ENCODE assay signal across 1 cellular context in the genomic region with DNA sequence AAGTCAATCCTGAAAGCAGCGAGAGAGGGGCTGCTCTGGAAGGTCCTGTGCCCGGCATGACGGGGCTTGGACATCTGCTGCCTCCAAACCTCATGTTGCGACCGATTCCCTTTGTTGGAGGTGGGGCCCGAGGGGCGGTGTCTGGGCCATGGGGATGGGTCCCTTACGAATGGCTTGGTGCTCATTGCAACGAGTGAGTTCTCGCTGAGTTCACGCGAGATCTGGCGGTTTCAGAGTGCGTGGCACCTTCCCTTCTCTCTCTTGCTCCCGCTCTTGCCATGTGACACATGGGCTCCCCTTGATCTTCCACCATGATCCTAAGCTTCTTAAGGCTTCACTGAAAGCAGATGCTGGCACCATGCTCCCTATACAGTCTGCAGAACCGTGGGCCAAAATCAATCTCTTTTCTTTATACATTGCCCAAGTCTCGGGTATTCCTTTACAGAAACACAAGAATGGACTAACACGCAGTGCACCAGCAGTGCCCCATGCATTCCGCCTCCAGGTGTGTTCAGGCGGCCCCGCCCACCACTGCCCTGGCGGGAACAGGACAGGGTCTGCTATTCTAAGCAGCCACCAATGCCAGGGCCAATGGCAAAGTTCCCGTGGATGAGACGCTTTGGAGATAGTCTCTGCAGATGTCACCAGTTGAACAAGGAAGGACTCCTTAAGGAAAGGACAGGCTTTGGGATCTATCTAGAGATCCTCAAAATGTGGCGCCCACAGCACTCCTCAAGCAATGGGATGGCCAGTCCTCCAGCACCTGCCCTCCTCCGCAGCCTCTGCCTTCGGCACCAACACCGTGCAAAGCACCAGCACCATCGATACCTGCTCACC.
TF ChIP-seq lines count a peak whose summit lies in the region.

No MANE protein-coding gene starts in this region.

TF ChIP-seq in GM23338, 12 proteins besides CTCF, POLR2A, EP300 and RAD21 (continued from another document):
- TF ChIP-seq, protein P1, sequence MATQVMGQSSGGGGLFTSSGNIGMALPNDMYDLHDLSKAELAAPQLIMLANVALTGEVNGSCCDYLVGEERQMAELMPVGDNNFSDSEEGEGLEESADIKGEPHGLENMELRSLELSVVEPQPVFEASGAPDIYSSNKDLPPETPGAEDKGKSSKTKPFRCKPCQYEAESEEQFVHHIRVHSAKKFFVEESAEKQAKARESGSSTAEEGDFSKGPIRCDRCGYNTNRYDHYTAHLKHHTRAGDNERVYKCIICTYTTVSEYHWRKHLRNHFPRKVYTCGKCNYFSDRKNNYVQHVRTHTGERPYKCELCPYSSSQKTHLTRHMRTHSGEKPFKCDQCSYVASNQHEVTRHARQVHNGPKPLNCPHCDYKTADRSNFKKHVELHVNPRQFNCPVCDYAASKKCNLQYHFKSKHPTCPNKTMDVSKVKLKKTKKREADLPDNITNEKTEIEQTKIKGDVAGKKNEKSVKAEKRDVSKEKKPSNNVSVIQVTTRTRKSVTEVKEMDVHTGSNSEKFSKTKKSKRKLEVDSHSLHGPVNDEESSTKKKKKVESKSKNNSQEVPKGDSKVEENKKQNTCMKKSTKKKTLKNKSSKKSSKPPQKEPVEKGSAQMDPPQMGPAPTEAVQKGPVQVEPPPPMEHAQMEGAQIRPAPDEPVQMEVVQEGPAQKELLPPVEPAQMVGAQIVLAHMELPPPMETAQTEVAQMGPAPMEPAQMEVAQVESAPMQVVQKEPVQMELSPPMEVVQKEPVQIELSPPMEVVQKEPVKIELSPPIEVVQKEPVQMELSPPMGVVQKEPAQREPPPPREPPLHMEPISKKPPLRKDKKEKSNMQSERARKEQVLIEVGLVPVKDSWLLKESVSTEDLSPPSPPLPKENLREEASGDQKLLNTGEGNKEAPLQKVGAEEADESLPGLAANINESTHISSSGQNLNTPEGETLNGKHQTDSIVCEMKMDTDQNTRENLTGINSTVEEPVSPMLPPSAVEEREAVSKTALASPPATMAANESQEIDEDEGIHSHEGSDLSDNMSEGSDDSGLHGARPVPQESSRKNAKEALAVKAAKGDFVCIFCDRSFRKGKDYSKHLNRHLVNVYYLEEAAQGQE (IDR thresholded peaks at IDR 0.05; ENCODE audit: unreplicated experiment) = no peak
- TF ChIP-seq CREB1 (CRISPR knock-in tag; IDR thresholded peaks at IDR 0.05; ENCODE audit: low read depth) (no peak), POLR2AphosphoS5 (IDR thresholded peaks at IDR 0.05; ENCODE audit: low read depth) (no peak)
- TF ChIP-seq, protein P2, sequence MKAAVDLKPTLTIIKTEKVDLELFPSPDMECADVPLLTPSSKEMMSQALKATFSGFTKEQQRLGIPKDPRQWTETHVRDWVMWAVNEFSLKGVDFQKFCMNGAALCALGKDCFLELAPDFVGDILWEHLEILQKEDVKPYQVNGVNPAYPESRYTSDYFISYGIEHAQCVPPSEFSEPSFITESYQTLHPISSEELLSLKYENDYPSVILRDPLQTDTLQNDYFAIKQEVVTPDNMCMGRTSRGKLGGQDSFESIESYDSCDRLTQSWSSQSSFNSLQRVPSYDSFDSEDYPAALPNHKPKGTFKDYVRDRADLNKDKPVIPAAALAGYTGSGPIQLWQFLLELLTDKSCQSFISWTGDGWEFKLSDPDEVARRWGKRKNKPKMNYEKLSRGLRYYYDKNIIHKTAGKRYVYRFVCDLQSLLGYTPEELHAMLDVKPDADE (IDR thresholded peaks at IDR 0.05) = no peak
- TF ChIP-seq, protein P3, sequence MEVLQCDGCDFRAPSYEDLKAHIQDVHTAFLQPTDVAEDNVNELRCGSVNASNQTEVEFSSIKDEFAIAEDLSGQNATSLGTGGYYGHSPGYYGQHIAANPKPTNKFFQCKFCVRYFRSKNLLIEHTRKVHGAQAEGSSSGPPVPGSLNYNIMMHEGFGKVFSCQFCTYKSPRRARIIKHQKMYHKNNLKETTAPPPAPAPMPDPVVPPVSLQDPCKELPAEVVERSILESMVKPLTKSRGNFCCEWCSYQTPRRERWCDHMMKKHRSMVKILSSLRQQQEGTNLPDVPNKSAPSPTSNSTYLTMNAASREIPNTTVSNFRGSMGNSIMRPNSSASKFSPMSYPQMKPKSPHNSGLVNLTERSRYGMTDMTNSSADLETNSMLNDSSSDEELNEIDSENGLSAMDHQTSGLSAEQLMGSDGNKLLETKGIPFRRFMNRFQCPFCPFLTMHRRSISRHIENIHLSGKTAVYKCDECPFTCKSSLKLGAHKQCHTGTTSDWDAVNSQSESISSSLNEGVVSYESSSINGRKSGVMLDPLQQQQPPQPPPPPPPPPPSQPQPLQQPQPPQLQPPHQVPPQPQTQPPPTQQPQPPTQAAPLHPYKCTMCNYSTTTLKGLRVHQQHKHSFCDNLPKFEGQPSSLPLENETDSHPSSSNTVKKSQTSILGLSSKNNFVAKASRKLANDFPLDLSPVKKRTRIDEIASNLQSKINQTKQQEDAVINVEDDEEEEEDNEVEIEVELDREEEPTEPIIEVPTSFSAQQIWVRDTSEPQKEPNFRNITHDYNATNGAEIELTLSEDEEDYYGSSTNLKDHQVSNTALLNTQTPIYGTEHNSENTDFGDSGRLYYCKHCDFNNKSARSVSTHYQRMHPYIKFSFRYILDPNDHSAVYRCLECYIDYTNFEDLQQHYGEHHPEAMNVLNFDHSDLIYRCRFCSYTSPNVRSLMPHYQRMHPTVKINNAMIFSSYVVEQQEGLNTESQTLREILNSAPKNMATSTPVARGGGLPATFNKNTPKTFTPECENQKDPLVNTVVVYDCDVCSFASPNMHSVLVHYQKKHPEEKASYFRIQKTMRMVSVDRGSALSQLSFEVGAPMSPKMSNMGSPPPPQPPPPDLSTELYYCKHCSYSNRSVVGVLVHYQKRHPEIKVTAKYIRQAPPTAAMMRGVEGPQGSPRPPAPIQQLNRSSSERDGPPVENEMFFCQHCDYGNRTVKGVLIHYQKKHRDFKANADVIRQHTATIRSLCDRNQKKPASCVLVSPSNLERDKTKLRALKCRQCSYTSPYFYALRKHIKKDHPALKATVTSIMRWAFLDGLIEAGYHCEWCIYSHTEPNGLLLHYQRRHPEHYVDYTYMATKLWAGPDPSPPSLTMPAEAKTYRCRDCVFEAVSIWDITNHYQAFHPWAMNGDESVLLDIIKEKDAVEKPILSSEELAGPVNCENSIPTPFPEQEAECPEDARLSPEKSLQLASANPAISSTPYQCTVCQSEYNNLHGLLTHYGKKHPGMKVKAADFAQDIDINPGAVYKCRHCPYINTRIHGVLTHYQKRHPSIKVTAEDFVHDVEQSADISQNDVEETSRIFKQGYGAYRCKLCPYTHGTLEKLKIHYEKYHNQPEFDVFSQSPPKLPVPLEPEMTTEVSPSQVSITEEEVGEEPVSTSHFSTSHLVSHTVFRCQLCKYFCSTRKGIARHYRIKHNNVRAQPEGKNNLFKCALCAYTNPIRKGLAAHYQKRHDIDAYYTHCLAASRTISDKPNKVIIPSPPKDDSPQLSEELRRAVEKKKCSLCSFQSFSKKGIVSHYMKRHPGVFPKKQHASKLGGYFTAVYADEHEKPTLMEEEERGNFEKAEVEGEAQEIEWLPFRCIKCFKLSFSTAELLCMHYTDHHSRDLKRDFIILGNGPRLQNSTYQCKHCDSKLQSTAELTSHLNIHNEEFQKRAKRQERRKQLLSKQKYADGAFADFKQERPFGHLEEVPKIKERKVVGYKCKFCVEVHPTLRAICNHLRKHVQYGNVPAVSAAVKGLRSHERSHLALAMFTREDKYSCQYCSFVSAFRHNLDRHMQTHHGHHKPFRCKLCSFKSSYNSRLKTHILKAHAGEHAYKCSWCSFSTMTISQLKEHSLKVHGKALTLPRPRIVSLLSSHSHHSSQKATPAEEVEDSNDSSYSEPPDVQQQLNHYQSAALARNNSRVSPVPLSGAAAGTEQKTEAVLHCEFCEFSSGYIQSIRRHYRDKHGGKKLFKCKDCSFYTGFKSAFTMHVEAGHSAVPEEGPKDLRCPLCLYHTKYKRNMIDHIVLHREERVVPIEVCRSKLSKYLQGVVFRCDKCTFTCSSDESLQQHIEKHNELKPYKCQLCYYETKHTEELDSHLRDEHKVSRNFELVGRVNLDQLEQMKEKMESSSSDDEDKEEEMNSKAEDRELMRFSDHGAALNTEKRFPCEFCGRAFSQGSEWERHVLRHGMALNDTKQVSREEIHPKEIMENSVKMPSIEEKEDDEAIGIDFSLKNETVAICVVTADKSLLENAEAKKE (CRISPR knock-in tag; IDR thresholded peaks at IDR 0.05) = no peak
